ENCODE assay signal across 1 cellular context in the genomic region with DNA sequence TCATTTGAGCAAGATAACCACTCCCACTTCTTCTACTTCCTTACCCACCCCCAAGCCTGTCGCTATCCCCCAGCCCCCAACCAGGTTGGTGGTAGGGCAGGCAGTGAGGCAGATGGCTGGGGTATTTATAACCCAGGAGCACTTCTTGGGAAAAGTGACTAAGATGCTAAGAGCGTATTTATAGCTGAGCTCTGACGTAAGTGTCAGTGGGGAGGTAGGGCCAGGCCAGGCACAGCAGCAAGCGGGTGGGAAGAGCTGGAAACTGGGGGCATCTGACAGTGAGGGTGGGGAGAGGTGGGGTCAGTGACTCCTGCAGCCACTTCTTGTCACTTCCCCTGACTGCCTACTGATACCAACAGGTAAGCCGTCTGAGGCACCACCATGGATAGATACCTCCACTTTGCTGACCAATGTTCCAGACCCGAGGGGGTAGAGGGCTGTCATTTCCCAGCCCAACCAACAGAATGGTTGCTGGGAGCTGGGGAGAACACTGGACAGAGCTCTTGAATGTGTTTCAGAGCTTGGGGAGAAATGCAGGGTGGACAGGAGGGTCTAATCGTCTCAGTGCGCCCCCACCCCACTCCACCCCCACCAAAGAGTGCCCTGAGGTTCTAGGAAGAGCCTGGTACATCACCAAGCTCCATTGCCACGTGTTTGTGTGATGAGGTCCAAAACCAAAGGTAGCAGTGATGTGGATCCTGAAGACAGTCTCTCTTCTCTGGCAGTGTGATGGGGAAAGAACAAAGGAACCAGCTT.
TF ChIP-seq lines count a peak whose summit lies in the region.

No MANE protein-coding gene starts in this region.

TF ChIP-seq in K562, 482 proteins besides CTCF, POLR2A, EP300 and RAD21 (continued from another document):
- TF ChIP-seq, protein P1, sequence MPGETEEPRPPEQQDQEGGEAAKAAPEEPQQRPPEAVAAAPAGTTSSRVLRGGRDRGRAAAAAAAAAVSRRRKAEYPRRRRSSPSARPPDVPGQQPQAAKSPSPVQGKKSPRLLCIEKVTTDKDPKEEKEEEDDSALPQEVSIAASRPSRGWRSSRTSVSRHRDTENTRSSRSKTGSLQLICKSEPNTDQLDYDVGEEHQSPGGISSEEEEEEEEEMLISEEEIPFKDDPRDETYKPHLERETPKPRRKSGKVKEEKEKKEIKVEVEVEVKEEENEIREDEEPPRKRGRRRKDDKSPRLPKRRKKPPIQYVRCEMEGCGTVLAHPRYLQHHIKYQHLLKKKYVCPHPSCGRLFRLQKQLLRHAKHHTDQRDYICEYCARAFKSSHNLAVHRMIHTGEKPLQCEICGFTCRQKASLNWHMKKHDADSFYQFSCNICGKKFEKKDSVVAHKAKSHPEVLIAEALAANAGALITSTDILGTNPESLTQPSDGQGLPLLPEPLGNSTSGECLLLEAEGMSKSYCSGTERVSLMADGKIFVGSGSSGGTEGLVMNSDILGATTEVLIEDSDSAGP (CRISPR knock-in tag; IDR thresholded peaks at IDR 0.05), result no peak
- TF ChIP-seq, protein P2, sequence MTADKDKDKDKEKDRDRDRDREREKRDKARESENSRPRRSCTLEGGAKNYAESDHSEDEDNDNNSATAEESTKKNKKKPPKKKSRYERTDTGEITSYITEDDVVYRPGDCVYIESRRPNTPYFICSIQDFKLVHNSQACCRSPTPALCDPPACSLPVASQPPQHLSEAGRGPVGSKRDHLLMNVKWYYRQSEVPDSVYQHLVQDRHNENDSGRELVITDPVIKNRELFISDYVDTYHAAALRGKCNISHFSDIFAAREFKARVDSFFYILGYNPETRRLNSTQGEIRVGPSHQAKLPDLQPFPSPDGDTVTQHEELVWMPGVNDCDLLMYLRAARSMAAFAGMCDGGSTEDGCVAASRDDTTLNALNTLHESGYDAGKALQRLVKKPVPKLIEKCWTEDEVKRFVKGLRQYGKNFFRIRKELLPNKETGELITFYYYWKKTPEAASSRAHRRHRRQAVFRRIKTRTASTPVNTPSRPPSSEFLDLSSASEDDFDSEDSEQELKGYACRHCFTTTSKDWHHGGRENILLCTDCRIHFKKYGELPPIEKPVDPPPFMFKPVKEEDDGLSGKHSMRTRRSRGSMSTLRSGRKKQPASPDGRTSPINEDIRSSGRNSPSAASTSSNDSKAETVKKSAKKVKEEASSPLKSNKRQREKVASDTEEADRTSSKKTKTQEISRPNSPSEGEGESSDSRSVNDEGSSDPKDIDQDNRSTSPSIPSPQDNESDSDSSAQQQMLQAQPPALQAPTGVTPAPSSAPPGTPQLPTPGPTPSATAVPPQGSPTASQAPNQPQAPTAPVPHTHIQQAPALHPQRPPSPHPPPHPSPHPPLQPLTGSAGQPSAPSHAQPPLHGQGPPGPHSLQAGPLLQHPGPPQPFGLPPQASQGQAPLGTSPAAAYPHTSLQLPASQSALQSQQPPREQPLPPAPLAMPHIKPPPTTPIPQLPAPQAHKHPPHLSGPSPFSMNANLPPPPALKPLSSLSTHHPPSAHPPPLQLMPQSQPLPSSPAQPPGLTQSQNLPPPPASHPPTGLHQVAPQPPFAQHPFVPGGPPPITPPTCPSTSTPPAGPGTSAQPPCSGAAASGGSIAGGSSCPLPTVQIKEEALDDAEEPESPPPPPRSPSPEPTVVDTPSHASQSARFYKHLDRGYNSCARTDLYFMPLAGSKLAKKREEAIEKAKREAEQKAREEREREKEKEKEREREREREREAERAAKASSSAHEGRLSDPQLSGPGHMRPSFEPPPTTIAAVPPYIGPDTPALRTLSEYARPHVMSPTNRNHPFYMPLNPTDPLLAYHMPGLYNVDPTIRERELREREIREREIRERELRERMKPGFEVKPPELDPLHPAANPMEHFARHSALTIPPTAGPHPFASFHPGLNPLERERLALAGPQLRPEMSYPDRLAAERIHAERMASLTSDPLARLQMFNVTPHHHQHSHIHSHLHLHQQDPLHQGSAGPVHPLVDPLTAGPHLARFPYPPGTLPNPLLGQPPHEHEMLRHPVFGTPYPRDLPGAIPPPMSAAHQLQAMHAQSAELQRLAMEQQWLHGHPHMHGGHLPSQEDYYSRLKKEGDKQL (CRISPR knock-in tag; IDR thresholded peaks at IDR 0.05; ENCODE audit: borderline replicate concordance), result no peak
- TF ChIP-seq FOSL1 (tag; conservative IDR thresholded peaks at IDR 0.05), result peak; percentile 59
- no peak; a peak in 1 of 4 replicates for TF ChIP-seq ARNT (IDR thresholded peaks at IDR 0.05)
- no peak for TF ChIP-seq RBBP5 (IDR thresholded peaks at IDR 0.05; ENCODE audit: borderline replicate concordance, insufficient read depth, low read length, poor library complexity, severe bottlenecking)
- 0 out of 2 replicates have a peak, but pooled peaks have one; percentile 28 for TF ChIP-seq NCOR1 (IDR thresholded peaks at IDR 0.05)
- TF ChIP-seq, protein P3, sequence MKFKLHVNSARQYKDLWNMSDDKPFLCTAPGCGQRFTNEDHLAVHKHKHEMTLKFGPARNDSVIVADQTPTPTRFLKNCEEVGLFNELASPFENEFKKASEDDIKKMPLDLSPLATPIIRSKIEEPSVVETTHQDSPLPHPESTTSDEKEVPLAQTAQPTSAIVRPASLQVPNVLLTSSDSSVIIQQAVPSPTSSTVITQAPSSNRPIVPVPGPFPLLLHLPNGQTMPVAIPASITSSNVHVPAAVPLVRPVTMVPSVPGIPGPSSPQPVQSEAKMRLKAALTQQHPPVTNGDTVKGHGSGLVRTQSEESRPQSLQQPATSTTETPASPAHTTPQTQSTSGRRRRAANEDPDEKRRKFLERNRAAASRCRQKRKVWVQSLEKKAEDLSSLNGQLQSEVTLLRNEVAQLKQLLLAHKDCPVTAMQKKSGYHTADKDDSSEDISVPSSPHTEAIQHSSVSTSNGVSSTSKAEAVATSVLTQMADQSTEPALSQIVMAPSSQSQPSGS (CRISPR knock-in tag; IDR thresholded peaks at IDR 0.05), result no peak
- TF ChIP-seq, protein P4, sequence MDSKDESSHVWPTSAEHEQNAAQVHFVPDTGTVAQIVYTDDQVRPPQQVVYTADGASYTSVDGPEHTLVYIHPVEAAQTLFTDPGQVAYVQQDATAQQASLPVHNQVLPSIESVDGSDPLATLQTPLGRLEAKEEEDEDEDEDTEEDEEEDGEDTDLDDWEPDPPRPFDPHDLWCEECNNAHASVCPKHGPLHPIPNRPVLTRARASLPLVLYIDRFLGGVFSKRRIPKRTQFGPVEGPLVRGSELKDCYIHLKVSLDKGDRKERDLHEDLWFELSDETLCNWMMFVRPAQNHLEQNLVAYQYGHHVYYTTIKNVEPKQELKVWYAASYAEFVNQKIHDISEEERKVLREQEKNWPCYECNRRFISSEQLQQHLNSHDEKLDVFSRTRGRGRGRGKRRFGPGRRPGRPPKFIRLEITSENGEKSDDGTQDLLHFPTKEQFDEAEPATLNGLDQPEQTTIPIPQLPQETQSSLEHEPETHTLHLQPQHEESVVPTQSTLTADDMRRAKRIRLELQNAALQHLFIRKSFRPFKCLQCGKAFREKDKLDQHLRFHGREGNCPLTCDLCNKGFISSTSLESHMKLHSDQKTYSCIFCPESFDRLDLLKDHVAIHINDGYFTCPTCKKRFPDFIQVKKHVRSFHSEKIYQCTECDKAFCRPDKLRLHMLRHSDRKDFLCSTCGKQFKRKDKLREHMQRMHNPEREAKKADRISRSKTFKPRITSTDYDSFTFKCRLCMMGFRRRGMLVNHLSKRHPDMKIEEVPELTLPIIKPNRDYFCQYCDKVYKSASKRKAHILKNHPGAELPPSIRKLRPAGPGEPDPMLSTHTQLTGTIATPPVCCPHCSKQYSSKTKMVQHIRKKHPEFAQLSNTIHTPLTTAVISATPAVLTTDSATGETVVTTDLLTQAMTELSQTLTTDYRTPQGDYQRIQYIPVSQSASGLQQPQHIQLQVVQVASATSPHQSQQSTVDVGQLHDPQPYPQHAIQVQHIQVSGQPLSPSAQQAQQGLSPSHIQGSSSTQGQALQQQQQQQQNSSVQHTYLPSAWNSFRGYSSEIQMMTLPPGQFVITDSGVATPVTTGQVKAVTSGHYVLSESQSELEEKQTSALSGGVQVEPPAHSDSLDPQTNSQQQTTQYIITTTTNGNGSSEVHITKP (IDR thresholded peaks at IDR 0.05; ENCODE audit: partially characterized antibody), result peak; percentile 37
- TF ChIP-seq MEF2A (IDR thresholded peaks at IDR 0.05; ENCODE audit: control insufficient read depth, low read depth, low read length), result peak; percentile 95
